In genomic region chr19:19146000-19146608, GRCh38 we compare ENCODE assay signal across 8 cellular contexts. TPM values are rescaled to one million over a fixed set of nuclear protein-coding genes. Genes with fewer than 3 reads are reported as not detected.
A peak's percentile ranks its signal among the peaks of the same experiment; 100 is the strongest.
DNase-seq lines count a peak whose midpoint lies in the region; ATAC-seq, FAIRE-seq and TF ChIP-seq lines count a peak whose summit lies in the region.

No MANE protein-coding gene starts in this region.

- no peaks in the 10 kb centered on the region for H3K9me3 ChIP-seq in ovary
- H3K9me3 ChIP-seq in tibial artery, result no peaks in the 10 kb centered on the region

- FAIRE-seq in D721Med (lab: Jason Lieb, UNC), result no peak
- no peak for FAIRE-seq in frontal cortex (lab: Jason Lieb, UNC)

- H3K27ac ChIP-seq in ovary, result no peak overlapping the region
- peak overlapping the region; percentile 34 to 45 for H3K27ac ChIP-seq in tibial artery

- intact Hi-C loops in ovary (cut with DNase I) (loop anchor here in 2 of 4 donors (5.0 to 10.0 kb wide), 4 partner anchors 91 to 349 kb away; no protein-coding TSS in a partner anchor), tibial artery (cut with DNase I; ENCODE audit: low total_unique reads) (no loop called here)

- DNase-seq in D721Med (ENCODE audit: insufficient read length, low spot score), result peak; percentile 89
- DNase-seq in HUDEP-2 (lab: John Stamatoyannopoulos, UW; ENCODE audit: unreplicated experiment in 76 of 76), result peak in 69 of 76 experiments; percentile 22 to 98 (median 73)
- peak; percentile 48 for DNase-seq in RPMI7951 (ENCODE audit: low read depth)
- peak; percentile 95 for DNase-seq in activated effector memory CD4-positive, alpha-beta T cell treated with anti-CD3 and anti-CD28 coated beads, Interleukin-2, amount 50 U/mL, for 16 hours
- DNase-seq in frontal cortex (ENCODE audit: low spot score in 2 of 2), result peak; percentile 76 to 86
- DNase-seq in ovary, result peak; percentile 62 to 90 (median 85)
- peak; percentile 68 to 87 for DNase-seq in tibial artery

- TF ChIP-seq CTCF in D721Med (IDR thresholded peaks at IDR 0.05; ENCODE audit: insufficient read depth, missing control alignments), result peak; percentile 80
- peak; percentile 89 to 93 (median 89) for TF ChIP-seq CTCF in ovary (IDR thresholded peaks at IDR 0.05)
- TF ChIP-seq CTCF in tibial artery (IDR thresholded peaks at IDR 0.05), result peak; percentile 93 to 96

- no peak overlapping the region for H3K4me3 ChIP-seq in ovary
- H3K4me3 ChIP-seq in tibial artery, result peak overlapping the region; percentile 15 to 46

- no peak for ATAC-seq in HG02840 (IDR thresholded peaks at IDR 0.05; ENCODE audit: low FRiP score, unreplicated experiment)

- WGBS in ovary, 3 donors, result 21 to 22% (median 22%) methylated on average over 17 to 21 of the region's 21 CpGs

- TF ChIP-seq EP300 in ovary (IDR thresholded peaks at IDR 0.05), result no peak

- TF ChIP-seq POLR2A in ovary (IDR thresholded peaks at IDR 0.05), result no peak

- no peaks in the 10 kb centered on the region for H3K4me1 ChIP-seq in ovary (ENCODE audit: insufficient read depth)
- peaks cover 0 to 10% (median 8%) of the 10 kb centered on the region in 4 donors for H3K4me1 ChIP-seq in tibial artery

- H3K36me3 ChIP-seq in ovary, result no peaks in the 10 kb centered on the region
- peaks cover 6 to 40% (median 6%) of the 10 kb centered on the region in 3 donors for H3K36me3 ChIP-seq in tibial artery

- no peaks in the 10 kb centered on the region for H3K27me3 ChIP-seq in ovary
- H3K27me3 ChIP-seq in tibial artery, result no peaks in the 10 kb centered on the region

RNA-seq across cellular contexts. Expression of gene TMEM161A, which starts 7.8 kb away (rescaled TPM):
- 17.0 and 18.5 TPM in 2 replicates for total RNA-seq in RPMI7951 (2014; rRNA removed; shearing (Covaris generic))
- total RNA-seq in frontal cortex (8.6 TPM), ovary (10 to 100 TPM; 15.9 to 33.9 (median 23.9) TPM)
- polyA plus RNA-seq in ovary, result 10 to 100 TPM in 1 of 2 donors, 1 to 10 TPM in 1; 3.2 to 28.1 TPM

RNA-seq across cellular contexts. Expression of gene MEF2B, which starts 24.0 kb away (rescaled TPM):
- total RNA-seq in RPMI7951 (2014; rRNA removed; shearing (Covaris generic)), result not detected in 2 replicates
- total RNA-seq in frontal cortex (not detected), ovary (1 to 10 TPM in 4 of 7 donors, under 1 TPM in 2, not detected in 1; 0.46 to 3.6 (median 2.1) TPM)
- polyA plus RNA-seq in ovary, result 1 to 10 TPM in 1 of 2 donors, under 1 TPM in 1; 0.35 to 1.1 TPM

RNA-seq across cellular contexts. Expression of gene BORCS8, which starts 45.8 kb away (rescaled TPM):
- total RNA-seq in RPMI7951 (2014; rRNA removed; shearing (Covaris generic)), result 10.3 and 18.4 TPM in 2 replicates
- 28.1 TPM for total RNA-seq in frontal cortex
- 10 to 100 TPM in 6 of 7 donors, 1 to 10 TPM in 1; 5.4 to 19.0 (median 16.6) TPM for total RNA-seq in ovary
- polyA plus RNA-seq in ovary, result 10 to 100 TPM in 1 of 2 donors, 1 to 10 TPM in 1; 5.7 to 13.1 TPM

RNA-seq across cellular contexts. Expression of gene RFXANK, which starts 46.0 kb away (rescaled TPM):
- 91.3 and 108 TPM in 2 replicates for total RNA-seq in RPMI7951 (2014; rRNA removed; shearing (Covaris generic))
- total RNA-seq in frontal cortex (18.3 TPM), ovary (10 to 100 TPM; 40.4 to 67.2 (median 58.4) TPM)
- polyA plus RNA-seq in ovary, result 10 to 100 TPM in 1 of 2 donors, 1 to 10 TPM in 1; 9.7 to 59.2 TPM

RNA-seq across cellular contexts. Expression of gene NR2C2AP, which starts 57.1 kb away (rescaled TPM):
- 20.4 and 31.0 TPM in 2 replicates for total RNA-seq in RPMI7951 (2014; rRNA removed; shearing (Covaris generic))
- total RNA-seq in frontal cortex (9.0 TPM), ovary (10 to 100 TPM; 12.5 to 24.4 (median 14.9) TPM)
- 10 to 100 TPM in 1 of 2 donors, 1 to 10 TPM in 1; 8.8 to 27.2 TPM for polyA plus RNA-seq in ovary

Comparison
In these comparisons a context has a peak if more than half of its experiments do, and no peak if none do; other contexts are left out.
1. H3K27ac ChIP-seq: peak in tibial artery (2 of 2); none in ovary (0 of 2).
2. Peak in every context shown above with its lines, with median percentiles within 50 percentile points of each other: DNase-seq and CTCF ChIP-seq.